18 cellular contexts compared by ENCODE assay signal in genomic region chr6:88666906-88667305, GRCh38.
DNase-seq lines count a peak whose midpoint lies in the region; ATAC-seq and TF ChIP-seq lines count a peak whose summit lies in the region.
"Had no signal": no experiment of that assay in that cellular context is flagged by ENCODE, and none has a peak within 500 bp of the region (broad histone marks: within the 10 kb centered on the region; RNA-seq: fewer than 3 reads in every experiment).

No MANE protein-coding gene starts in this region.

- no TSS peak for BruUV-seq in MCF 10A (replicated peaks; lab: Mats Ljungman, UMichigan)

- TF ChIP-seq POLR2A in breast epithelium (IDR thresholded peaks at IDR 0.05) (no peak), vagina (IDR thresholded peaks at IDR 0.05) (no peak)

- TF ChIP-seq CTCF in MCF 10A (IDR thresholded peaks at IDR 0.05; ENCODE audit: unreplicated experiment) (no peak), breast epithelium (IDR thresholded peaks at IDR 0.05) (no peak), vagina (IDR thresholded peaks at IDR 0.05) (no peak)

- H3K27ac ChIP-seq in breast epithelium (no peak overlapping the region), vagina (no peak overlapping the region)
- H3K27ac ChIP-seq: 22Rv1, A549, BLaER1 had no signal

- H3K4me3 ChIP-seq in breast epithelium (no peak overlapping the region), vagina (no peak overlapping the region)
- H3K4me3 ChIP-seq: A549, BLaER1 had no signal

- H3K27me3 Mint-ChIP-seq in MCF 10A (ENCODE audit: insufficient read depth, unreplicated experiment) = no peaks in the 10 kb centered on the region
- H3K27me3 Mint-ChIP-seq: CD4-positive, alpha-beta memory T cell; IgD-negative memory B cell had no signal

- intact Hi-C loops in MCF 10A (cut with micrococcal nuclease) (no loop called here), breast epithelium (cut with DNase I; ENCODE audit: low total_unique reads) (no loop called here), vagina (cut with DNase I) (no loop called here)

- no peaks in the 10 kb centered on the region for H3K36me3 Mint-ChIP-seq in MCF 10A (ENCODE audit: insufficient read depth, unreplicated experiment)

- H3K9me3 Mint-ChIP-seq in MCF 10A (ENCODE audit: unreplicated experiment) = no peaks in the 10 kb centered on the region

- no peaks in the 10 kb centered on the region for H3K4me1 ChIP-seq in breast epithelium
- H3K4me1 ChIP-seq in vagina = no peaks in the 10 kb centered on the region
- H3K4me1 ChIP-seq: BLaER1 had no signal

- DNase-seq in MCF 10A (ENCODE audit: unreplicated experiment) (peak; percentile 18), breast epithelium (ENCODE audit: low spot score in 2 of 2) (no peak), RPMI7951 (ENCODE audit: low read depth) (peak; percentile 65), islet precursor cell (peak; percentile 75), vagina (ENCODE audit: extremely low spot score in 2 of 2) (no peak), mucosa of gallbladder (ENCODE audit: low spot score) (no peak)
- DNase-seq: AML-193; CD4-positive, alpha-beta memory T cell; DMS79 treated with DMSO at 0.1 percent for 48 hours; GDM1; H9 had no signal

- no peak overlapping the region for H3K4me3 Mint-ChIP-seq in MCF 10A (ENCODE audit: unreplicated experiment)
- H3K4me3 Mint-ChIP-seq: CD14-positive monocyte; CD4-positive, alpha-beta memory T cell; H9; IgD-negative memory B cell had no signal

- CTCF ChIA-PET in MCF 10A (lab: Yijun Ruan, JAX) = interaction anchor here (1.0 kb wide), 1 partner anchor 31 kb away, joined by 3 read pairs; no protein-coding TSS in a partner anchor

- POLR2A ChIA-PET in MCF 10A (lab: Yijun Ruan, JAX) = no interaction called here

- H3K9me3 ChIP-seq in breast epithelium = peaks cover 38 to 50% of the 10 kb centered on the region in 2 donors
- peaks cover 28% of the 10 kb centered on the region for H3K9me3 ChIP-seq in vagina
- H3K9me3 ChIP-seq: A549 had no signal

- ATAC-seq in GM21576 (IDR thresholded peaks at IDR 0.05; ENCODE audit: unreplicated experiment) = no peak
- ATAC-seq: A549, HepG2 had no signal

- H3K27me3 ChIP-seq in breast epithelium (no peaks in the 10 kb centered on the region), vagina (no peaks in the 10 kb centered on the region)
- H3K27me3 ChIP-seq: BLaER1 had no signal

- no peak overlapping the region for H3K27ac Mint-ChIP-seq in MCF 10A (ENCODE audit: low read depth, unreplicated experiment)
- H3K27ac Mint-ChIP-seq: CD4-positive, alpha-beta memory T cell; IgD-negative memory B cell had no signal

- no peaks in the 10 kb centered on the region for H3K4me1 Mint-ChIP-seq in MCF 10A (ENCODE audit: insufficient read depth, unreplicated experiment)
- H3K4me1 Mint-ChIP-seq: CD14-positive monocyte, H9 had no signal

- H3K36me3 ChIP-seq in breast epithelium = no peaks in the 10 kb centered on the region
- H3K36me3 ChIP-seq in vagina = peaks cover 0 to 5% of the 10 kb centered on the region in 2 donors

Comparison
In these comparisons a context has a peak if more than half of its experiments do, and no peak if none do; other contexts are left out.
1. DNase-seq: peak in MCF 10A (single experiment), RPMI7951 (single experiment) and islet precursor cell (single experiment); none in breast epithelium (0 of 2), vagina (0 of 2) and mucosa of gallbladder (single experiment).